1 cellular context compared by ENCODE assay signal in the genomic region with DNA sequence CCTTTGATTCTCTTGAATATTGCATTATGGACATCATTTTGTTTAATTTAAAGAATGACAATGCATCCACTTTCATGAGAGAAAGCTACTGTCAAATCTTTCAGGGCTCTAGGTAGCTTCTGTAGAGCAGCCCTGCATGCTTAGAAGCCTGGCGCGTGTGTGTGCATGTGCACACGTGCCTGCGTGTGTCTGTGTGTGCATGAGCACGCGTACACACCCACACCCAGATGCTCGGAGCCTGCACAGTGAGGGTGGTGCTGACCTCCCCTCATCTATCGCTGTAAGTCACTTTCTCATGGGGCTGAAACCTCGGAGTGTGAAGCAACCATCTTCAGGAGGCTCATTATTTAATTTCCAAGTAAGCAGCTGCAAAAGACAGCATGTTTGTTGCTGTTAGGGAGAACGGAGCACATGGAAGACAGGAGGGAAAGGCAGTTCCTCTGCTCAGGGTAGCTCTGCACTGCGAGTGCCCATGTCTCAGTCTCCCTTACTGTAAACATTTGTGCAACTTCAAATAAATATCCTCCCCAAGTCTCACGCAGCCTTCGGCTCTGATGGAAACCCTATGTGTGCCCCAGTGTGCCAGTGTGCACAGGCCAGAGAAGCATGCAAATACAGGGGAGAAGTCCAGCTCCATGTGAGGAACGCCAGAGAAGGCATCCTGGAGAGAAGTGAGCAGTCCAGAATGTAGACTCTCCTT.
TF ChIP-seq lines count a peak whose summit lies in the region.

No MANE protein-coding gene starts in this region.

TF ChIP-seq in HepG2, 621 proteins besides CTCF, POLR2A, EP300 and RAD21 (continued from another document):
- TF ChIP-seq, protein P1, sequence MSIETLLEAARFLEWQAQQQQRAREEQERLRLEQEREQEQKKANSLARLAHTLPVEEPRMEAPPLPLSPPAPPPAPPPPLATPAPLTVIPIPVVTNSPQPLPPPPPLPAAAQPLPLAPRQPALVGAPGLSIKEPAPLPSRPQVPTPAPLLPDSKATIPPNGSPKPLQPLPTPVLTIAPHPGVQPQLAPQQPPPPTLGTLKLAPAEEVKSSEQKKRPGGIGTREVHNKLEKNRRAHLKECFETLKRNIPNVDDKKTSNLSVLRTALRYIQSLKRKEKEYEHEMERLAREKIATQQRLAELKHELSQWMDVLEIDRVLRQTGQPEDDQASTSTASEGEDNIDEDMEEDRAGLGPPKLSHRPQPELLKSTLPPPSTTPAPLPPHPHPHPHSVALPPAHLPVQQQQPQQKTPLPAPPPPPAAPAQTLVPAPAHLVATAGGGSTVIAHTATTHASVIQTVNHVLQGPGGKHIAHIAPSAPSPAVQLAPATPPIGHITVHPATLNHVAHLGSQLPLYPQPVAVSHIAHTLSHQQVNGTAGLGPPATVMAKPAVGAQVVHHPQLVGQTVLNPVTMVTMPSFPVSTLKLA (IDR thresholded peaks at IDR 0.05), result peak; percentile 67
- TF ChIP-seq CBX5 (CRISPR knock-in tag; IDR thresholded peaks at IDR 0.05; ENCODE audit: borderline replicate concordance) (no peak), ZNF768 (CRISPR knock-in tag; IDR thresholded peaks at IDR 0.05) (no peak)
TF ChIP-seq in HepG2: peak in this region for 1.
